8 cellular contexts compared by ENCODE assay signal in the genomic region with DNA sequence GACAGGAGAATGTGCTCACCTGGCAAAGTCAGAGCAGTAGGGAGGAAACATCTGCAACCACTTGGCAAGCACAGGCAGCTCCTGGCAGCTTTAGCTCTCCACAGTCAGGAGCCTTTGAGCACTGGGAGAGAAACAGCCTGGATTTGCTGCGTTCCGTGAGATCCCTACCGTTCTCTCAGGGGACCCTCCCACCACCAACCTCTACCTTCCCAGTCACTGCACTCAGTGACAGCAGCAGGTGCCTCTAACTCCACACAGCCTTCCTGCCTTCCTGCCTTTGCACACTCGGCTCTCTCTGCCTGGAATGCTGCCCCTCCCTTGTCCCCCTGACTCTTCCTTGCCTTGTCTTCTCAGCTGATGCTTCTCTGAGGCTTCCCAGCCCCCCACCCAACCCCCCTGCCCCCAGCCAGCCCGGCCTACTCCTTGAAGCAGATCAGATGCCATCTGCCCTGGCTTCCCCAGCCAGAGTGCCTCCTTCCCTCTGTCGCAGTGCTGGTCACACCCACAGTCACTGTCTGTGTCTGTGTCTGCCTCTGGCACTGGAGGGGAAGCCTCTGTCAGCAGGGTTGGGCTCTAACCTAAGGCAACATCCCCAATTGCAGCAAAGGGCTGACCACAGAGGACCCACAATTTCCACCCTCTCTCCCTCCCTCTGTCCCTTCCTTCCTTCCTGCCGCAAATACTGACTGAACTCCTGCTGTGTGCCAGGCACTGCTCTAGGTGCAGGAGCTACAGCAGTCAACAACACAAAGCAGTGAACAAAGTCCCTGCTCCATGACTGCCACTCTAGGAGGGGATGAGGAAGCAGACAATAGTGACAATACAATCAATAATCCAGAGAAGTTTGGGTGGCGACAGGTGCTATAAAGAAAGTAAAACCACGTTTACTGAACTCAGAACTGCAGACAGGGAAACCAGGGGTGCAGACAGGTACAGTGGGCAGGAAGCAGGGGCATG. TPM values are rescaled to one million over a fixed set of nuclear protein-coding genes. Genes with fewer than 3 reads are reported as not detected.
DNase-seq lines count a peak whose midpoint lies in the region; ATAC-seq and TF ChIP-seq lines count a peak whose summit lies in the region.

No MANE protein-coding gene starts in this region.

- peak overlapping the region; percentile 11 to 44; a peak in 3 of 4 replicates for H4K8ac ChIP-seq in IMR-90 (ENCODE audit: low read depth in 2 of 2, low read length in 2 of 2)

- BruUV-seq in IMR-90 (replicated peaks; lab: Mats Ljungman, UMichigan): no TSS peak

- POLR2A ChIA-PET in IMR-90 (lab: Charles Lee; ENCODE audit: unreplicated experiment): no interaction called here

- peaks cover 18% of the 10 kb centered on the region for H3K27me3 Mint-ChIP-seq in progenitor cell of endocrine pancreas

- WGBS in IMR-90 (ENCODE audit: extremely low coverage in 2 of 2, insufficient read length in 1 of 2), 2 experiments: 24% methylated on average over 2 of the region's 9 CpGs; no CpG with 5 or more reads in 1 of the 2 experiments
- 47% methylated on average over 9 of the region's 9 CpGs for WGBS in esophagus muscularis mucosa

- no peak overlapping the region; the same call in 1 of the 2 replicates for H3K23ac ChIP-seq in IMR-90 (ENCODE audit: low read depth, low read length)

- H2AK9ac ChIP-seq in IMR-90 (replicated peaks; ENCODE audit: low read depth, low read length, poor library complexity): no peak overlapping the region

- dilution Hi-C loops in IMR-90 (cut with HindIII; ENCODE audit: low sequenced_read_pairs, unreplicated experiment): no loop called here

- H3K18ac ChIP-seq in IMR-90 (ENCODE audit: low read depth, low read length): peak overlapping the region; percentile 17

- peak overlapping the region; percentile 17 for H2BK5ac ChIP-seq in IMR-90 (ENCODE audit: low read depth, low read length, poor library complexity, severe bottlenecking)

- H3K14ac ChIP-seq in IMR-90 (replicated peaks; ENCODE audit: low read depth, low read length): no peak overlapping the region

- H3K4me2 ChIP-seq in IMR-90 (ENCODE audit: low read depth, low read length): no peak overlapping the region

- intact Hi-C loops in IMR-90 (cut with micrococcal nuclease) (no loop called here), esophagus muscularis mucosa (cut with DNase I) (no loop called here)

- peaks cover 53% of the 10 kb centered on the region for H3K4me1 ChIP-seq in IMR-90 (ENCODE audit: control insufficient read depth, insufficient read depth, low read length)
- H3K4me1 ChIP-seq in esophagus muscularis mucosa: peaks cover 67 to 93% (median 81%) of the 10 kb centered on the region in 4 donors

- no peak overlapping the region for H3K56ac ChIP-seq in IMR-90 (ENCODE audit: extremely low read depth, insufficient read depth, low read length)

- TF ChIP-seq POLR2A in IMR-90 (IDR thresholded peaks at IDR 0.05; ENCODE audit: low read depth, low read length) (no peak), esophagus muscularis mucosa (IDR thresholded peaks at IDR 0.05; ENCODE audit: low read depth) (no peak)

- H2BK20ac ChIP-seq in IMR-90 (ENCODE audit: low read depth, low read length): peak overlapping the region; percentile 61

- H3K9me3 ChIP-seq in IMR-90 (ENCODE audit: control insufficient read depth, insufficient read depth, low read length): no peaks in the 10 kb centered on the region
- H3K9me3 ChIP-seq in SK-N-MC (ENCODE audit: low read depth, low read length): no peaks in the 10 kb centered on the region
- H3K9me3 ChIP-seq in esophagus muscularis mucosa: no peaks in the 10 kb centered on the region

- H2AK5ac ChIP-seq in IMR-90 (ENCODE audit: low read depth, low read length): peak overlapping the region; percentile 91

- H2BK15ac ChIP-seq in IMR-90 (ENCODE audit: low read depth, low read length): peak overlapping the region; percentile 47; the same call in 2 of the 3 replicates

- H3K9me1 ChIP-seq in IMR-90 (ENCODE audit: insufficient read depth, low read length): peaks cover 32% of the 10 kb centered on the region

- no peaks in the 10 kb centered on the region for H3K36me3 Mint-ChIP-seq in progenitor cell of endocrine pancreas (ENCODE audit: insufficient read depth)

- no peak for TF ChIP-seq EP300 in esophagus muscularis mucosa (IDR thresholded peaks at IDR 0.05)

- H3K9me3 Mint-ChIP-seq in progenitor cell of endocrine pancreas (ENCODE audit: low read depth): no peaks in the 10 kb centered on the region

- H3K36me3 ChIP-seq in IMR-90 (ENCODE audit: control insufficient read depth, insufficient read depth, low read length) (no peaks in the 10 kb centered on the region), SK-N-MC (ENCODE audit: insufficient read depth, low read length) (no peaks in the 10 kb centered on the region), esophagus muscularis mucosa (no peaks in the 10 kb centered on the region)

- no peak overlapping the region for H3K4me3 Mint-ChIP-seq in progenitor cell of endocrine pancreas (ENCODE audit: low read depth)

- peak overlapping the region; percentile 72 for H2BK120ac ChIP-seq in IMR-90 (ENCODE audit: low read depth, low read length)

- no peaks in the 10 kb centered on the region for H3K79me1 ChIP-seq in IMR-90 (ENCODE audit: low read depth in 1 of 2, low read length in 2 of 2)

- H4K5ac ChIP-seq in IMR-90 (ENCODE audit: low read depth, low read length): 0 out of 2 replicates have a peak overlapping the region, but pooled peaks have one; percentile 1

- peaks cover 7% of the 10 kb centered on the region; the same call in 1 of the 2 replicates for H4K20me1 ChIP-seq in IMR-90 (ENCODE audit: insufficient read depth, low read length)

- H4K91ac ChIP-seq in IMR-90 (ENCODE audit: insufficient read depth, low read depth, low read length): peak overlapping the region; percentile 93

- peak overlapping the region; percentile 82 for H3K4ac ChIP-seq in IMR-90 (ENCODE audit: low read depth, low read length)

- TF ChIP-seq CTCF in IMR-90 (conservative IDR thresholded peaks at IDR 0.05; ENCODE audit: low read depth, low read length) (no peak), esophagus muscularis mucosa (IDR thresholded peaks at IDR 0.05) (no peak), progenitor cell of endocrine pancreas (IDR thresholded peaks at IDR 0.05; ENCODE audit: unreplicated experiment) (no peak)

- H2AFZ ChIP-seq in IMR-90 (replicated peaks; ENCODE audit: low read length, poor library complexity): peak overlapping the region; percentile 8

- H3K27ac Mint-ChIP-seq in progenitor cell of endocrine pancreas: no peak overlapping the region

- in situ Hi-C loops in IMR-90 (cut with MboI; ENCODE audit: low sequenced_read_pairs): no loop called here

- CTCF ChIA-PET in IMR-90 (lab: Yijun Ruan, JAX): no interaction called here

- ATAC-seq in IMR-90 (ENCODE audit: low read depth) (no peak), GM21381 (IDR thresholded peaks at IDR 0.05; ENCODE audit: unreplicated experiment) (no peak)

- H3K27ac ChIP-seq in IMR-90 (ENCODE audit: insufficient read depth, low read length): no peak overlapping the region
- no peak overlapping the region for H3K27ac ChIP-seq in SK-N-MC
- peak overlapping the region; percentile 42 to 58 (median 56) for H3K27ac ChIP-seq in esophagus muscularis mucosa (replicated peaks in 1 of 4)

- H3K4me1 Mint-ChIP-seq in progenitor cell of endocrine pancreas (ENCODE audit: low read depth): peaks cover 25% of the 10 kb centered on the region

- peak; percentile 91 to 92 for DNase-seq in AML-193 (lab: John Stamatoyannopoulos, UW)
- no peak for DNase-seq in IMR-90
- no peak for DNase-seq in SK-N-MC (ENCODE audit: low read depth, low spot score)
- no peak for DNase-seq in esophagus muscularis mucosa (ENCODE audit: extremely low spot score)
- DNase-seq in pons (ENCODE audit: low spot score): peak; percentile 58
- DNase-seq in progenitor cell of endocrine pancreas (ENCODE audit: low spot score, unreplicated experiment): no peak
- DNase-seq in NCI-H526 (lab: John Stamatoyannopoulos, UW): no peak

- H3K9ac ChIP-seq in IMR-90 (ENCODE audit: low read depth, low read length) (no peak overlapping the region), SK-N-MC (ENCODE audit: insufficient read length) (no peak overlapping the region)

- no peak for TF ChIP-seq RAD21 in IMR-90 (IDR thresholded peaks at IDR 0.05; ENCODE audit: low read length)

- H3K4me3 ChIP-seq in IMR-90 (ENCODE audit: insufficient read depth, low read depth, low read length) (no peak overlapping the region), SK-N-MC (peak overlapping the region; percentile 29), esophagus muscularis mucosa (peak overlapping the region in 2 of 4 donors; percentile 23 to 24)

- 0 out of 2 replicates have a peak, but pooled peaks cover 1% of the 10 kb centered on the region for H3K27me3 ChIP-seq in IMR-90 (ENCODE audit: control insufficient read depth, insufficient read depth, low read length)
- H3K27me3 ChIP-seq in esophagus muscularis mucosa: no peaks in the 10 kb centered on the region

TF ChIP-seq in IMR-90, 13 proteins besides CTCF, POLR2A, EP300 and RAD21 (continues in another document):
- TF ChIP-seq SMC3 (IDR thresholded peaks at IDR 0.05; ENCODE audit: low read depth, low read length): no peak
- TF ChIP-seq, protein P1, sequence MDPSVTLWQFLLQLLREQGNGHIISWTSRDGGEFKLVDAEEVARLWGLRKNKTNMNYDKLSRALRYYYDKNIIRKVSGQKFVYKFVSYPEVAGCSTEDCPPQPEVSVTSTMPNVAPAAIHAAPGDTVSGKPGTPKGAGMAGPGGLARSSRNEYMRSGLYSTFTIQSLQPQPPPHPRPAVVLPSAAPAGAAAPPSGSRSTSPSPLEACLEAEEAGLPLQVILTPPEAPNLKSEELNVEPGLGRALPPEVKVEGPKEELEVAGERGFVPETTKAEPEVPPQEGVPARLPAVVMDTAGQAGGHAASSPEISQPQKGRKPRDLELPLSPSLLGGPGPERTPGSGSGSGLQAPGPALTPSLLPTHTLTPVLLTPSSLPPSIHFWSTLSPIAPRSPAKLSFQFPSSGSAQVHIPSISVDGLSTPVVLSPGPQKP (IDR thresholded peaks at IDR 0.05; ENCODE audit: borderline replicate concordance, low read depth, low read length): no peak
- no peak for TF ChIP-seq FOS (IDR thresholded peaks at IDR 0.05; ENCODE audit: low read depth, low read length)
- TF ChIP-seq, protein P2, sequence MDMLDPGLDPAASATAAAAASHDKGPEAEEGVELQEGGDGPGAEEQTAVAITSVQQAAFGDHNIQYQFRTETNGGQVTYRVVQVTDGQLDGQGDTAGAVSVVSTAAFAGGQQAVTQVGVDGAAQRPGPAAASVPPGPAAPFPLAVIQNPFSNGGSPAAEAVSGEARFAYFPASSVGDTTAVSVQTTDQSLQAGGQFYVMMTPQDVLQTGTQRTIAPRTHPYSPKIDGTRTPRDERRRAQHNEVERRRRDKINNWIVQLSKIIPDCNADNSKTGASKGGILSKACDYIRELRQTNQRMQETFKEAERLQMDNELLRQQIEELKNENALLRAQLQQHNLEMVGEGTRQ (IDR thresholded peaks at IDR 0.05; ENCODE audit: low read depth, low read length): no peak
- TF ChIP-seq MXI1 (IDR thresholded peaks at IDR 0.05; ENCODE audit: borderline replicate concordance, low read depth, low read length): no peak

RNA-seq across cellular contexts. Expression of a gene that starts 14.8 kb away (rescaled TPM):
- total RNA-seq in IMR-90 (2012; rRNA removed) (6.4 and 6.8 TPM in 2 replicates), esophagus muscularis mucosa (10 to 100 TPM; 19.1 to 60.6 (median 47.1) TPM), progenitor cell of endocrine pancreas (27.1 and 29.8 TPM in 2 replicates)
- 26.6 and 28.7 TPM in 2 replicates for polyA plus RNA-seq in IMR-90 (2012; rRNA removed)
- polyA plus RNA-seq in IMR-90 (2012; cell fraction: cytosol; rRNA removed): 13.1 and 43.5 TPM in 2 replicates
- 11.3 and 20.6 TPM in 2 replicates for polyA plus RNA-seq in IMR-90 (2012; cell fraction: nucleus; rRNA removed; ENCODE audit: low replicate concordance)

Comparison
In these comparisons a context has a peak if more than half of its experiments do, and no peak if none do; other contexts are left out.
1. DNase-seq: peak in AML-193 (2 of 2) and pons (single experiment); none in IMR-90 (single experiment), SK-N-MC (single experiment), esophagus muscularis mucosa (single experiment), progenitor cell of endocrine pancreas (single experiment) and NCI-H526 (0 of 2).
2. H3K27ac ChIP-seq: peak in esophagus muscularis mucosa (4 of 4); none in IMR-90 (single experiment) and SK-N-MC (single experiment).